In the genomic region with DNA sequence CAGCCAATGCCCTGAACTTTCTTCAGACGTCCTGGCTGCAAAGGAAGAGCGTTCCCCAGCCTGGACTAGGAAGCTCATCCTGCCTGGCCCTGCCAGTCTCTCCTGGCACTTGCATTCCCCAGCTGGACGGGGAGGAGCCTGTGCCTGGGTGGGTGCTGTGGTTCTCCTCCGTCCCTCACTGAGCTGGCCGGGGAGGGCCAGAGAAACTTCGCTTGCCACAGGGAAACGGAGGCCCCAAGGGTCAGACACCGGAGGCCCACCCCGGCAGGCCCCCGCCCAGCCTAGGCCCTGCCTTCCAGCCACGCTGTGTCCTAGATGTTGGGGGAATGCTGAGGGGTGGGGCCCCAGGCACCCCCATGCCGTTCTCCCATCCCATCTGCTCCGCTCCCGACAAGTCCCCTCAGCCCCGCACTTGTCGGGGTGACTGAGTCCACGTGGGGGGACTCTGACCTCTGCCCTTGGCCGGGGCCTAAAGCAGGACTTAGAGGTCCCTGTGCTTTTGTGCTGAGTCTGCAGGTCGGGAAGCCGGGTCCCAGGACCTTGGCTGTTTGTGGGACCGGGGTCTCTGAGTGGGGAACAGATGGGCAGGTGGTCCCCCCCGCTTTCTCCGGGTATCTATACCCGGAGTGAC, we compare ENCODE assay signal across 15 cellular contexts. TPM values are rescaled to one million over a fixed set of nuclear protein-coding genes. Genes with fewer than 3 reads are reported as not detected.
A peak's percentile ranks its signal among the peaks of the same experiment; 100 is the strongest.
DNase-seq lines count a peak whose midpoint lies in the region; TF ChIP-seq lines count a peak whose summit lies in the region.
"Had no signal": no experiment of that assay in that cellular context is flagged by ENCODE, and none has a peak within 500 bp of the region (broad histone marks: within the 10 kb centered on the region; RNA-seq: fewer than 3 reads in every experiment).

No MANE protein-coding gene starts in this region.

- no peak overlapping the region for H3K4me3 ChIP-seq in coronary artery
- H3K4me3 ChIP-seq in mesenchymal stem cell (ENCODE audit: insufficient read depth in 1 of 2, low read depth in 1 of 2, low read length in 2 of 2), result no peak overlapping the region
- no peak overlapping the region for H3K4me3 ChIP-seq in tibial artery
- no peak overlapping the region for H3K4me3 ChIP-seq in GM23248
- H3K4me3 ChIP-seq: gastrocnemius medialis, smooth muscle cell had no signal

- no peak overlapping the region for H3K23ac ChIP-seq in mesenchymal stem cell (ENCODE audit: low read length in 2 of 2)

- peak; percentile 10 for DNase-seq in activated naive CD4-positive, alpha-beta T cell treated with anti-CD3 and anti-CD28 coated beads, Interleukin-2, amount 10 ng/mL, durations not matched to agents 7 days and 5 days
- DNase-seq in activated naive CD4-positive, alpha-beta T cell (lab: John Stamatoyannopoulos, UW), result no peak
- DNase-seq in coronary artery (ENCODE audit: low spot score) (peak; percentile 64), mesenchymal stem cell (no peak), tibial artery (peak; percentile 12 to 60), GM23248 (no peak)
- no peak for DNase-seq in effector CD4-positive, alpha-beta T cell
- no peak for DNase-seq in stimulated activated CD4-positive, alpha-beta T cell treated with anti-CD3 and anti-CD28 coated beads, Interleukin-2, amount 100 ng/mL, for 48 hours
- DNase-seq: Calu3; immature natural killer cell; stimulated activated naive CD4-positive, alpha-beta T cell had no signal

- 92% methylated on average over 24 of the region's 24 CpGs for WGBS in mesenchymal stem cell
- WGBS in GM23248 (ENCODE audit: low coverage in 1 of 2, low lambda C conversion rate in 2 of 2, missing lambda C conversion rate in 2 of 2), 2 experiments, result 67 to 75% methylated on average over 15 to 24 of the region's 24 CpGs

- no peaks in the 10 kb centered on the region for H3K79me1 ChIP-seq in mesenchymal stem cell (replicated peaks; ENCODE audit: low read length, poor library complexity, severe bottlenecking)

- peaks cover 6% of the 10 kb centered on the region; the same call in 1 of the 2 replicates for H3F3A ChIP-seq in GM23248 (ENCODE audit: insufficient read depth)

- H3K9me3 ChIP-seq in mesenchymal stem cell (ENCODE audit: control insufficient read depth, low read length) (no peaks in the 10 kb centered on the region), tibial artery (no peaks in the 10 kb centered on the region), GM23248 (ENCODE audit: low read depth) (no peaks in the 10 kb centered on the region)
- H3K9me3 ChIP-seq: gastrocnemius medialis had no signal

- H2BK15ac ChIP-seq in mesenchymal stem cell (ENCODE audit: low read depth, poor library complexity, severe bottlenecking), result peak overlapping the region; percentile 15

- H3K36me3 ChIP-seq in mesenchymal stem cell (ENCODE audit: control insufficient read depth in 1 of 2, insufficient read depth in 2 of 2, low read depth in 1 of 2, low read length in 2 of 2) (peaks cover 0 to under 1% of the 10 kb centered on the region in 2 experiments), tibial artery (no peaks in the 10 kb centered on the region), GM23248 (ENCODE audit: low read depth) (no peaks in the 10 kb centered on the region)
- H3K36me3 ChIP-seq: gastrocnemius medialis had no signal

- H3K9me3 Mint-ChIP-seq in activated naive CD4-positive, alpha-beta T cell treated with anti-CD3 and anti-CD28 coated beads, Interleukin-2, amount 10 ng/mL, durations not matched to agents 7 days and 5 days, result no peaks in the 10 kb centered on the region
- H3K9me3 Mint-ChIP-seq: activated T-cell treated with anti-CD3 and anti-CD28 coated beads, Interleukin-2, amount 50 U/mL, for 24 hours; immature natural killer cell had no signal

- no peaks in the 10 kb centered on the region for H3K27me3 Mint-ChIP-seq in activated naive CD4-positive, alpha-beta T cell treated with anti-CD3 and anti-CD28 coated beads, Interleukin-2, amount 10 ng/mL, durations not matched to agents 7 days and 5 days
- H3K27me3 Mint-ChIP-seq: activated T-cell treated with anti-CD3 and anti-CD28 coated beads, Interleukin-2, amount 50 U/mL, for 24 hours had no signal

- H3K18ac ChIP-seq in mesenchymal stem cell (ENCODE audit: low read depth in 1 of 2, low read length in 2 of 2), result no peak overlapping the region

- H3K27ac Mint-ChIP-seq in activated naive CD4-positive, alpha-beta T cell treated with anti-CD3 and anti-CD28 coated beads, Interleukin-2, amount 10 ng/mL, durations not matched to agents 7 days and 5 days, result no peak overlapping the region
- H3K27ac Mint-ChIP-seq: activated T-cell treated with anti-CD3 and anti-CD28 coated beads, Interleukin-2, amount 50 U/mL, for 24 hours; immature natural killer cell had no signal

- TF ChIP-seq CTCF in coronary artery (IDR thresholded peaks at IDR 0.05) (no peak), tibial artery (IDR thresholded peaks at IDR 0.05) (no peak)

- intact Hi-C loops in tibial artery (cut with DNase I; ENCODE audit: low total_unique reads), result no loop called here

- H3K27me3 ChIP-seq in mesenchymal stem cell (ENCODE audit: control insufficient read depth in 1 of 2, insufficient read depth in 1 of 2, low read length in 2 of 2) (peaks cover 0 to 16% of the 10 kb centered on the region in 2 experiments), tibial artery (peaks cover 0 to 17% of the 10 kb centered on the region in 2 donors), GM23248 (replicated peaks; ENCODE audit: insufficient read depth) (no peaks in the 10 kb centered on the region)

- CTCF ChIA-PET in activated naive CD4-positive, alpha-beta T cell treated with anti-CD3 and anti-CD28 coated beads, Interleukin-2, amount 10 ng/mL, durations not matched to agents 7 days and 5 days (lab: Charles Lee), result no interaction called here

- no peaks in the 10 kb centered on the region for H3K36me3 Mint-ChIP-seq in activated naive CD4-positive, alpha-beta T cell treated with anti-CD3 and anti-CD28 coated beads, Interleukin-2, amount 10 ng/mL, durations not matched to agents 7 days and 5 days
- H3K36me3 Mint-ChIP-seq: immature natural killer cell had no signal

- peaks cover 21% of the 10 kb centered on the region for H3K4me1 ChIP-seq in mesenchymal stem cell (ENCODE audit: control insufficient read depth, insufficient read depth, low read depth, low read length)
- H3K4me1 ChIP-seq in tibial artery, result peaks cover 0 to 12% (median 6%) of the 10 kb centered on the region in 4 donors
- H3K4me1 ChIP-seq in GM23248 (ENCODE audit: insufficient read depth), result no peaks in the 10 kb centered on the region

- peak overlapping the region; percentile 28 for H4K91ac ChIP-seq in mesenchymal stem cell (ENCODE audit: low read length)

- in situ Hi-C loops in GM23248 (cut with MboI), result no loop called here

- no peak overlapping the region for H2BK120ac ChIP-seq in mesenchymal stem cell (ENCODE audit: low read depth, low read length)

- H3K14ac ChIP-seq in mesenchymal stem cell (ENCODE audit: low read length in 2 of 2), result no peak overlapping the region

- no peaks in the 10 kb centered on the region for H3K9me2 ChIP-seq in GM23248 (ENCODE audit: insufficient read depth)

- no peaks in the 10 kb centered on the region for H3K4me1 Mint-ChIP-seq in activated naive CD4-positive, alpha-beta T cell treated with anti-CD3 and anti-CD28 coated beads, Interleukin-2, amount 10 ng/mL, durations not matched to agents 7 days and 5 days
- H3K4me1 Mint-ChIP-seq: immature natural killer cell had no signal

- H3K27ac ChIP-seq in coronary artery, result no peak overlapping the region
- no peak overlapping the region for H3K27ac ChIP-seq in mesenchymal stem cell (ENCODE audit: low read length, poor library complexity, severe bottlenecking)
- H3K27ac ChIP-seq in tibial artery, result no peak overlapping the region
- H3K27ac ChIP-seq in GM23248, result no peak overlapping the region
- H3K27ac ChIP-seq: gastrocnemius medialis, RWPE1 had no signal

- no peak overlapping the region for H3K9ac ChIP-seq in mesenchymal stem cell (ENCODE audit: low read length)
- no peak overlapping the region for H3K9ac ChIP-seq in GM23248

- H3K4me3 Mint-ChIP-seq in activated naive CD4-positive, alpha-beta T cell treated with anti-CD3 and anti-CD28 coated beads, Interleukin-2, amount 10 ng/mL, durations not matched to agents 7 days and 5 days, result no peak overlapping the region
- H3K4me3 Mint-ChIP-seq: activated T-cell treated with anti-CD3 and anti-CD28 coated beads, Interleukin-2, amount 50 U/mL, for 24 hours; immature natural killer cell had no signal

- H3K4ac ChIP-seq in mesenchymal stem cell (ENCODE audit: low read depth in 1 of 2, low read length in 2 of 2), result no peak overlapping the region

- H2AK5ac ChIP-seq in mesenchymal stem cell (ENCODE audit: low read length, severe bottlenecking), result no peak overlapping the region

- no peaks in the 10 kb centered on the region for H3K79me2 ChIP-seq in GM23248 (ENCODE audit: insufficient read depth)

- H4K8ac ChIP-seq in mesenchymal stem cell (ENCODE audit: low read length), result no peak overlapping the region

- H3K4me2 ChIP-seq in mesenchymal stem cell (ENCODE audit: low read length, poor library complexity, severe bottlenecking) (no peak overlapping the region), GM23248 (ENCODE audit: unreplicated experiment) (no peak overlapping the region)
- H3K4me2 ChIP-seq: smooth muscle cell had no signal

- no peak overlapping the region for H2BK5ac ChIP-seq in mesenchymal stem cell (ENCODE audit: low read depth, low read length, poor library complexity, severe bottlenecking)

- no peaks in the 10 kb centered on the region for H4K20me1 ChIP-seq in GM23248 (ENCODE audit: insufficient read depth)

- H2AFZ ChIP-seq in mesenchymal stem cell (ENCODE audit: low read depth, low read length) (no peak overlapping the region), GM23248 (no peak overlapping the region)

- H2BK12ac ChIP-seq in mesenchymal stem cell (ENCODE audit: low read length in 2 of 2), result no peak overlapping the region

RNA-seq across cellular contexts. Expression of gene FTCD, which starts 4.8 kb away (rescaled TPM):
- polyA plus RNA-seq in mesenchymal stem cell (2013, experiment 1 of 2), result 1.5 TPM
- 1.8 TPM for polyA plus RNA-seq in mesenchymal stem cell (2013, experiment 2 of 2)
- total RNA-seq in GM23248 (2014; rRNA removed; shearing (Covaris generic)), result not detected in 2 replicates
- not detected in 2 replicates for polyA plus RNA-seq in GM23248 (2016; fragmentation: Nextera tagmentation; extraction: Ambion mirVana)
- polyA plus RNA-seq: immature natural killer cell had no signal

RNA-seq across cellular contexts. Expression of gene SPATC1L, which starts 33.7 kb away (rescaled TPM):
- polyA plus RNA-seq in mesenchymal stem cell (2013, experiment 1 of 2), result 39.1 TPM
- 40.8 TPM for polyA plus RNA-seq in mesenchymal stem cell (2013, experiment 2 of 2)
- total RNA-seq in GM23248 (2014; rRNA removed; shearing (Covaris generic)), result 5.2 and 5.3 TPM in 2 replicates
- polyA plus RNA-seq in GM23248 (2016; fragmentation: Nextera tagmentation; extraction: Ambion mirVana), result 15.2 and 15.7 TPM in 2 replicates

RNA-seq across cellular contexts. Expression of gene COL6A2, which starts 52.7 kb away (rescaled TPM):
- polyA plus RNA-seq in mesenchymal stem cell (2013, experiment 1 of 2), result 1,409 TPM
- polyA plus RNA-seq in mesenchymal stem cell (2013, experiment 2 of 2), result 1,389 TPM
- 1,939 and 2,103 TPM in 2 replicates for total RNA-seq in GM23248 (2014; rRNA removed; shearing (Covaris generic))
- 650 and 676 TPM in 2 replicates for polyA plus RNA-seq in GM23248 (2016; fragmentation: Nextera tagmentation; extraction: Ambion mirVana)

Comparison
In these comparisons a context has a peak if more than half of its experiments do, and no peak if none do; other contexts are left out.
1. DNase-seq: peak in activated naive CD4-positive, alpha-beta T cell treated with anti-CD3 and anti-CD28 coated beads, Interleukin-2, amount 10 ng/mL, durations not matched to agents 7 days and 5 days (single experiment), coronary artery (single experiment) and tibial artery (2 of 2); none in activated naive CD4-positive, alpha-beta T cell (0 of 4), mesenchymal stem cell (single experiment), effector CD4-positive, alpha-beta T cell (single experiment), stimulated activated CD4-positive, alpha-beta T cell treated with anti-CD3 and anti-CD28 coated beads, Interleukin-2, amount 100 ng/mL, for 48 hours (0 of 2) and GM23248 (single experiment).